In the genomic region with DNA sequence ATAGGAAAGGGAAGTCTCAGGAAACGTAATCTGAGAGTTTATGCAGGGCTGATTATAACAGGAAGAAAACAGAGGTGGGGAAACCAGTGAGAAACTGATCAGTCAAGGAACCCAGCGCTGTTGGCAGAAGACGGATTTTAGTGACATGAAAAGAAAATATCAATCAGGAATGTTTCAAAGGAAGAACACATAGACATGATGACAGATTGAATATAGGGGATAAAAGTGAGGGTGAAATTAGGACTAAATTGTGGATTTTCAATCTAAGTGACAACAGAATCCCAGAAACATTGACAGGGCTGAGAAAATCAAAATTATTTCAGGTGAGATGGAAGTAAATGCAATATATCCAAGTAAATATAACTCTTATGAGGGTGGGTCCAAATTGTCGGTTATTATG, we compare ENCODE assay signal across 16 cellular contexts.
DNase-seq lines count a peak whose midpoint lies in the region; ATAC-seq and TF ChIP-seq lines count a peak whose summit lies in the region.
"Had no signal": no experiment of that assay in that cellular context is flagged by ENCODE, and none has a peak within 500 bp of the region (broad histone marks: within the 10 kb centered on the region; RNA-seq: fewer than 3 reads in every experiment).

No MANE protein-coding gene starts in this region.

- H3K4me3 Mint-ChIP-seq in endothelial cell (ENCODE audit: unreplicated experiment) (no peak overlapping the region), nephron progenitor cell (no peak overlapping the region), WTC11 (no peak overlapping the region)
- H3K4me3 Mint-ChIP-seq: B cell; CD4-positive, CD25-positive, alpha-beta regulatory T cell; CD8-positive, alpha-beta T cell; GM23338; H9 had no signal

- H3K9me3 Mint-ChIP-seq in endothelial cell (ENCODE audit: unreplicated experiment), result no peaks in the 10 kb centered on the region
- no peaks in the 10 kb centered on the region for H3K9me3 Mint-ChIP-seq in nephron progenitor cell
- H3K9me3 Mint-ChIP-seq in WTC11, result no peaks in the 10 kb centered on the region
- H3K9me3 Mint-ChIP-seq: CD8-positive, alpha-beta T cell; GM23338; H9 had no signal

- H3K4me1 Mint-ChIP-seq in endothelial cell (ENCODE audit: unreplicated experiment) (peaks cover 22% of the 10 kb centered on the region), nephron progenitor cell (peaks cover 7% of the 10 kb centered on the region), WTC11 (0 out of 2 replicates have a peak, but pooled peaks cover 4% of the 10 kb centered on the region)
- H3K4me1 Mint-ChIP-seq: B cell; CD4-positive, CD25-positive, alpha-beta regulatory T cell; GM23338; H9 had no signal

- TF ChIP-seq CTCF in endothelial cell (IDR thresholded peaks at IDR 0.05; ENCODE audit: unreplicated experiment), result no peak
- no peak for TF ChIP-seq CTCF in nephron progenitor cell (IDR thresholded peaks at IDR 0.05)
- TF ChIP-seq CTCF in WTC11 (IDR thresholded peaks at IDR 0.05), result no peak

- H3K27me3 Mint-ChIP-seq in endothelial cell (ENCODE audit: unreplicated experiment) (no peaks in the 10 kb centered on the region), nephron progenitor cell (ENCODE audit: low read depth, poor library complexity) (peaks cover 3% of the 10 kb centered on the region), WTC11 (ENCODE audit: low read depth) (no peaks in the 10 kb centered on the region)

- no peaks in the 10 kb centered on the region for H3K36me3 Mint-ChIP-seq in endothelial cell (ENCODE audit: low read depth, unreplicated experiment)
- H3K36me3 Mint-ChIP-seq in nephron progenitor cell (ENCODE audit: low read depth), result no peaks in the 10 kb centered on the region
- H3K36me3 Mint-ChIP-seq in WTC11, result no peaks in the 10 kb centered on the region
- H3K36me3 Mint-ChIP-seq: CD4-positive, CD25-positive, alpha-beta regulatory T cell; CD8-positive, alpha-beta T cell had no signal

- H3K27ac Mint-ChIP-seq in endothelial cell (ENCODE audit: unreplicated experiment) (peak overlapping the region; percentile 33), nephron progenitor cell (peak overlapping the region; percentile 71), WTC11 (no peak overlapping the region)
- H3K27ac Mint-ChIP-seq: B cell; CD4-positive, CD25-positive, alpha-beta regulatory T cell; CD8-positive, alpha-beta T cell; GM23338 had no signal

- ATAC-seq in HG02678 (IDR thresholded peaks at IDR 0.05; ENCODE audit: unreplicated experiment) (no peak), WTC11 (no peak), GM21723 (IDR thresholded peaks at IDR 0.05; ENCODE audit: unreplicated experiment) (no peak)
- ATAC-seq: CD8-positive, alpha-beta T cell; GM23338; HCT116 had no signal

- DNase-seq in NCI-H2171 treated with DMSO at 0.1 percent for 48 hours (lab: John Stamatoyannopoulos, UW) (peak; percentile 25), NCI-H2171 (lab: John Stamatoyannopoulos, UW) (no peak), endothelial cell (ENCODE audit: low spot score) (no peak), nephron progenitor cell (no peak), WTC11 (ENCODE audit: low spot score) (no peak), DMS153 (lab: John Stamatoyannopoulos, UW) (no peak)
- DNase-seq: Caco-2; CD4-positive, CD25-positive, alpha-beta regulatory T cell; CD8-positive, alpha-beta T cell; DMS79 treated with DMSO at 0.1 percent for 48 hours; H9 had no signal

- CTCF ChIA-PET in WTC11 (lab: Charles Lee), result no interaction called here

- POLR2A ChIA-PET in WTC11 (lab: Charles Lee), result no interaction called here

TF ChIP-seq in WTC11, 78 proteins besides CTCF, POLR2A, EP300 and RAD21:
- TF ChIP-seq, protein P1, sequence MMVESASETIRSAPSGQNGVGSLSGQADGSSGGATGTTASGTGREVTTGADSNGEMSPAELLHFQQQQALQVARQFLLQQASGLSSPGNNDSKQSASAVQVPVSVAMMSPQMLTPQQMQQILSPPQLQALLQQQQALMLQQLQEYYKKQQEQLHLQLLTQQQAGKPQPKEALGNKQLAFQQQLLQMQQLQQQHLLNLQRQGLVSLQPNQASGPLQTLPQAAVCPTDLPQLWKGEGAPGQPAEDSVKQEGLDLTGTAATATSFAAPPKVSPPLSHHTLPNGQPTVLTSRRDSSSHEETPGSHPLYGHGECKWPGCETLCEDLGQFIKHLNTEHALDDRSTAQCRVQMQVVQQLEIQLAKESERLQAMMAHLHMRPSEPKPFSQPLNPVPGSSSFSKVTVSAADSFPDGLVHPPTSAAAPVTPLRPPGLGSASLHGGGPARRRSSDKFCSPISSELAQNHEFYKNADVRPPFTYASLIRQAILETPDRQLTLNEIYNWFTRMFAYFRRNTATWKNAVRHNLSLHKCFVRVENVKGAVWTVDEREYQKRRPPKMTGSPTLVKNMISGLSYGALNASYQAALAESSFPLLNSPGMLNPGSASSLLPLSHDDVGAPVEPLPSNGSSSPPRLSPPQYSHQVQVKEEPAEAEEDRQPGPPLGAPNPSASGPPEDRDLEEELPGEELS (CRISPR knock-in tag; IDR thresholded peaks at IDR 0.05), result no peak
- TF ChIP-seq ZNF671 (CRISPR knock-in tag; IDR thresholded peaks at IDR 0.05), result no peak
- TF ChIP-seq JUN (CRISPR knock-in tag; IDR thresholded peaks at IDR 0.05), result no peak
- no peak for TF ChIP-seq RORB (CRISPR knock-in tag; IDR thresholded peaks at IDR 0.05)
- no peak for TF ChIP-seq ZNF219 (CRISPR knock-in tag; IDR thresholded peaks at IDR 0.05; ENCODE audit: borderline replicate concordance)
- TF ChIP-seq NFYB (CRISPR knock-in tag; conservative IDR thresholded peaks at IDR 0.05; ENCODE audit: low read depth), result no peak
- TF ChIP-seq SMAD4 (CRISPR knock-in tag; IDR thresholded peaks at IDR 0.05), result no peak
- no peak for TF ChIP-seq CREM (CRISPR knock-in tag; IDR thresholded peaks at IDR 0.05)
- no peak for TF ChIP-seq JAZF1 (CRISPR knock-in tag; IDR thresholded peaks at IDR 0.05)
- TF ChIP-seq ZNF396 (CRISPR knock-in tag; IDR thresholded peaks at IDR 0.05; ENCODE audit: borderline replicate concordance), result no peak
- no peak for TF ChIP-seq USF2 (CRISPR knock-in tag; IDR thresholded peaks at IDR 0.05)
- TF ChIP-seq CREB1 (CRISPR knock-in tag; IDR thresholded peaks at IDR 0.05), result no peak
- TF ChIP-seq ZNF532 (CRISPR knock-in tag; IDR thresholded peaks at IDR 0.05; ENCODE audit: borderline replicate concordance), result no peak
- TF ChIP-seq IRF1 (CRISPR knock-in tag; IDR thresholded peaks at IDR 0.05), result no peak
- TF ChIP-seq ESRRA (CRISPR knock-in tag; IDR thresholded peaks at IDR 0.05; ENCODE audit: borderline replicate concordance), result no peak
